Comparison of ENCODE assay signal across 24 cellular contexts in genomic region chr17:14149751-14150150, GRCh38.
A peak's percentile ranks its signal among the peaks of the same experiment; 100 is the strongest.
DNase-seq lines count a peak whose midpoint lies in the region; ATAC-seq and TF ChIP-seq lines count a peak whose summit lies in the region.
"Had no signal": no experiment of that assay in that cellular context is flagged by ENCODE, and none has a peak within 500 bp of the region (broad histone marks: within the 10 kb centered on the region; RNA-seq: fewer than 3 reads in every experiment).

No MANE protein-coding gene starts in this region.

- H3K4me3 ChIP-seq in mucosa of descending colon, result no peak overlapping the region
- H3K4me3 ChIP-seq: A549; BLaER1 treated with 17β-estradiol and CSF1 and Interleukin-3, amounts not matched to agents 10 nM and 100 nM; SJCRH30 had no signal

- no peaks in the 10 kb centered on the region for H3K9me3 Mint-ChIP-seq in MCF 10A (ENCODE audit: unreplicated experiment)

- no peak overlapping the region for H3K27ac Mint-ChIP-seq in MCF 10A (ENCODE audit: low read depth, unreplicated experiment)

- H3K36me3 ChIP-seq in mucosa of descending colon (ENCODE audit: low read depth), result no peaks in the 10 kb centered on the region

- H3K9me3 ChIP-seq in mucosa of descending colon, result no peaks in the 10 kb centered on the region

- H3K4me1 Mint-ChIP-seq in MCF 10A (ENCODE audit: insufficient read depth, unreplicated experiment), result no peaks in the 10 kb centered on the region

- ATAC-seq in mucosa of descending colon (peak; percentile 93), HG02852 (IDR thresholded peaks at IDR 0.05; ENCODE audit: unreplicated experiment) (no peak)
- ATAC-seq: A549, HCT116, Right ventricle myocardium inferior, SK-N-SH treated with all-trans-retinoic acid at 6 μM for 48 hours had no signal

- intact Hi-C loops in mucosa of descending colon (cut with DNase I, micrococcal nuclease) (no loop called here), MCF 10A (cut with micrococcal nuclease) (no loop called here)

- H3K4me3 Mint-ChIP-seq in MCF 10A (ENCODE audit: unreplicated experiment), result no peak overlapping the region
- H3K4me3 Mint-ChIP-seq: CD4-positive, alpha-beta memory T cell had no signal

- no peak for TF ChIP-seq CTCF in mucosa of descending colon (IDR thresholded peaks at IDR 0.05)
- TF ChIP-seq CTCF in MCF 10A (IDR thresholded peaks at IDR 0.05; ENCODE audit: unreplicated experiment), result no peak

- POLR2A ChIA-PET in MCF 10A (lab: Yijun Ruan, JAX), result no interaction called here

- CTCF ChIA-PET in MCF 10A (lab: Yijun Ruan, JAX), result interaction anchor here (0.6 kb wide), 2 partner anchors 21 to 1006 kb away, joined by 3 read pairs; no protein-coding TSS in a partner anchor

- DNase-seq in M059J (ENCODE audit: low read depth), result peak; percentile 1
- peak; percentile 13 for DNase-seq in amniotic epithelial cell (ENCODE audit: low read depth)
- peak in 1 of 3 donors; percentile 15 for DNase-seq in mucosa of descending colon
- no peak for DNase-seq in MCF 10A (ENCODE audit: unreplicated experiment)
- DNase-seq in inferior parietal cortex (ENCODE audit: extremely low spot score), result no peak
- DNase-seq in anterior cingulate cortex (lab: John Stamatoyannopoulos, UW), result no peak
- DNase-seq: AML-193; CD4-positive, alpha-beta memory T cell; COR-L47; DMS 273 treated with DMSO at 0.1 percent for 48 hours; DMS79; NCI-H1105; NCI-H1436 treated with DMSO at 0.1 percent for 48 hours; NCI-H187 treated with DMSO at 0.1 percent for 48 hours; NCI-H446; NCI-H524 treated with DMSO at 0.1 percent for 48 hours; NCI-H774; SJCRH30 had no signal

- peaks cover 3% of the 10 kb centered on the region for H3K4me1 ChIP-seq in mucosa of descending colon (ENCODE audit: low read depth)
- H3K4me1 ChIP-seq: A549; BLaER1 treated with 17β-estradiol and CSF1 and Interleukin-3, amounts not matched to agents 10 nM and 100 nM had no signal

- no peaks in the 10 kb centered on the region for H3K36me3 Mint-ChIP-seq in MCF 10A (ENCODE audit: insufficient read depth, unreplicated experiment)

- no TSS peak for BruUV-seq in MCF 10A (replicated peaks; lab: Mats Ljungman, UMichigan)

- H3K27me3 Mint-ChIP-seq in MCF 10A (ENCODE audit: insufficient read depth, unreplicated experiment), result no peaks in the 10 kb centered on the region
- H3K27me3 Mint-ChIP-seq: CD4-positive, alpha-beta memory T cell had no signal

Comparison
In these comparisons a context has a peak if more than half of its experiments do, and no peak if none do; other contexts are left out.
1. DNase-seq: peak in M059J (single experiment) and amniotic epithelial cell (single experiment); none in MCF 10A (single experiment), inferior parietal cortex (single experiment) and anterior cingulate cortex (0 of 58).